Comparison of ENCODE assay signal across 1 cellular context in genomic region chr13:24165746-24166145, GRCh38.
TF ChIP-seq lines count a peak whose summit lies in the region.

No MANE protein-coding gene starts in this region.

TF ChIP-seq in IMR-90, 13 proteins besides CTCF, POLR2A, EP300 and RAD21 (continued from another document):
- TF ChIP-seq USF2 (IDR thresholded peaks at IDR 0.05; ENCODE audit: low read depth, low read length): no peak
- 0 out of 2 replicates have a peak, but pooled peaks have one; percentile 9 for TF ChIP-seq FOS (IDR thresholded peaks at IDR 0.05; ENCODE audit: low read depth, low read length)
- peak; percentile 28; the same call in 1 of the 2 replicates for TF ChIP-seq CEBPB (IDR thresholded peaks at IDR 0.05; ENCODE audit: low read depth, low read length)
- peak; percentile 63; the same call in 1 of the 2 replicates for TF ChIP-seq MXI1 (IDR thresholded peaks at IDR 0.05; ENCODE audit: borderline replicate concordance, low read depth, low read length)
- TF ChIP-seq NFE2L2 (IDR thresholded peaks at IDR 0.05; ENCODE audit: low read depth, low read length): no peak
